ENCODE assay signal across 17 cellular contexts in the genomic region with DNA sequence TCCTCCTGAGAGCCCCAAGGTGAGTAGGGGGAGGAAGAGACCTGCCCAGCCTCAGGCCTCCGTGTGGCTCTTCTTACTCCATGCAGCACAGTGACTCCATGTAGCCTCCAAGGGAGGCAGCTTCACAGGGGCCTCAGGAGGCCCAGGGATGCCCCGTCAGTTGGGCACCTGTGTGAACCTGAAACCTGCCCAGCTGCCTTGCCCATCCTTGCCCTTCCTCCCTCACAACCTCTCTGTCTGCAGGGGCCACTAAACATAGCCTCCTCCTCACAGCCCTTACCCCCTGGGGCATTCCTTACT.
"Had no signal": no experiment of that assay in that cellular context is flagged by ENCODE, and none has a peak within 500 bp of the region (broad histone marks: within the 10 kb centered on the region; RNA-seq: fewer than 3 reads in every experiment).

No MANE protein-coding gene starts in this region.

- ATAC-seq: effector memory CD8-positive, alpha-beta T cell; left colon; lower lobe of right lung; stimulated activated naive CD8-positive, alpha-beta T cell treated with anti-CD3 and anti-CD28 coated beads, Interleukin-15, amount 100 ng/mL, for 72 hours; WTC11 had no signal

- H3K27me3 ChIP-seq: adrenal gland, suprapubic skin, upper lobe of left lung had no signal

- H3K9me3 ChIP-seq: adrenal gland, lower lobe of right lung, suprapubic skin, upper lobe of left lung had no signal

- H3K27ac ChIP-seq: suprapubic skin had no signal

- FAIRE-seq: TTC549 had no signal

- H3K4me1 ChIP-seq: adrenal gland had no signal

- DNase-seq: activated CD4-positive, alpha-beta T cell treated with anti-CD3 and anti-CD28 coated beads for 48 hours; activated effector memory CD4-positive, alpha-beta T cell treated with Interleukin-2 at 50 U/mL for 16 hours; activated naive CD4-positive, alpha-beta T cell treated with anti-CD3 and anti-CD28 coated beads, Interleukin-2, amount 10 ng/mL, durations not matched to agents 7 days and 5 days; activated T-cell treated with anti-CD3 and anti-CD28 coated beads, Interleukin-2, amount 50 U/mL, for 48 hours; effector memory CD8-positive, alpha-beta T cell; foreskin fibroblast; left colon; occipital lobe; retina; stimulated activated CD4-positive, alpha-beta T cell treated with anti-CD3 and anti-CD28 coated beads, Interleukin-2, amount 100 ng/mL, for 48 hours; stimulated activated naive CD8-positive, alpha-beta T cell treated with anti-CD3 and anti-CD28 coated beads, Interleukin-15, amount 100 ng/mL, for 72 hours had no signal

- H3K4me3 ChIP-seq: adrenal gland, lower lobe of right lung, suprapubic skin, upper lobe of left lung had no signal
